In genomic region chr9:89768051-89768450, GRCh38 we compare ENCODE assay signal across 1 cellular context.
TF ChIP-seq lines count a peak whose summit lies in the region.

No MANE protein-coding gene starts in this region.

TF ChIP-seq in GM23338, 12 proteins besides CTCF, POLR2A, EP300 and RAD21 (continued from another document):
- TF ChIP-seq POLR2AphosphoS5 (IDR thresholded peaks at IDR 0.05; ENCODE audit: low read depth) (no peak), JUNB (IDR thresholded peaks at IDR 0.05; ENCODE audit: unreplicated experiment) (no peak), EZH2phosphoT487 (IDR thresholded peaks at IDR 0.05; ENCODE audit: unreplicated experiment) (no peak)
TF ChIP-seq in GM23338: peak in this region for 0.
